In the genomic region with DNA sequence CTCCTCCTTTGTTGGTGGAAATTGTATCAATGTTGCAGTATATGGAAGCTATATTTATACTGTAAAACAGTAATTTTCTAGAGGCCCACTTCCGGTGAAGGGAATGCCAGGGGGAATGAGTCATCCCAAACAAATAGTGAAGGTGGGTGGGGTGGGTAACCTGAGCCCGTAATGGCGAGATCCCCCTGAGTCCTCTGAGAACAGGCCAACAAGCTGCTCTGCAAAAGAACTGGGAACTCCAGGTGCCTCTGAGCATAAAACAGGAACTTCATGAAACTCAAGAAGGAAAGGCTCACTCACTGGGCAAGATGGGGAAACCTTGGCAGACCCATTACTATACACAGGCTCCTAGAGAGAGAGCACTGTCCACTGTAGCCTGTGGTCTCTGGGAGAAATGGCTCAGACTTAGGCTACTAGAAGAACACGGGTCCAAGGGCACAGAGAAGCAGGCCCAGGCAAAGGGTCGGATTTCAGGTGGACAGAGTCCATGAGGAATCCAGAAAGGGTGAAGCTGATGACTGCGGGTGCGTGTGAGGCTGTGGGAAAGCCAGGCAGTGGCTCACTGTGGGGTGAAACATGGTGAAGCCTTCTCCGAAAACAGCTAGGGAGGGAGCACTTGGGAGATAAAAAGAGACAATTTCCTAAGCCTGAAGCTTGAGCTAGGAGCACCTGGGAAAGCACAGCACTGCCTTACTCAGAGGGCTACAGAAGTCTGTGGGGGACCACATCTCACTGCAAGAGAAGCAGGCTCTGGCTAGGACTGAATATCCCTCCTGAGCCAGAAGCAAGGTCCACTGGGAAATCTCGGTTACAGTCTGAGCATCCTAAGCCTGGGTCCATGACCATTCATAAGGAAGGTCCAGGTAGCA, we compare ENCODE assay signal across 9 cellular contexts. TPM values are rescaled to one million over a fixed set of nuclear protein-coding genes. Genes with fewer than 3 reads are reported as not detected.
A peak's percentile ranks its signal among the peaks of the same experiment; 100 is the strongest.
DNase-seq lines count a peak whose midpoint lies in the region; ATAC-seq and TF ChIP-seq lines count a peak whose summit lies in the region.
"Had no signal": no experiment of that assay in that cellular context is flagged by ENCODE, and none has a peak within 500 bp of the region (broad histone marks: within the 10 kb centered on the region; RNA-seq: fewer than 3 reads in every experiment).

No MANE protein-coding gene starts in this region.

- peak; percentile 56 for DNase-seq in COLO668 (lab: John Stamatoyannopoulos, UW; ENCODE audit: unreplicated experiment)
- peak; percentile 79 for DNase-seq in M059J (ENCODE audit: low read depth)
- peak; percentile 31 for DNase-seq in amniotic epithelial cell (ENCODE audit: low read depth)
- DNase-seq in left lung = no peak
- no peak for DNase-seq in CD1c-positive myeloid dendritic cell (ENCODE audit: extremely low spot score)
- DNase-seq in NCI-H187 treated with DMSO at 0.1 percent for 48 hours (lab: John Stamatoyannopoulos, UW) = no peak
- no peak for DNase-seq in hypothalamus (lab: John Stamatoyannopoulos, UW)
- DNase-seq: activated CD4-positive, alpha-beta T cell treated with anti-CD3 and anti-CD28 coated beads for 4 hours had no signal

- ATAC-seq in left lung = peak; percentile 17
- ATAC-seq in GM21526 (IDR thresholded peaks at IDR 0.05; ENCODE audit: low FRiP score, unreplicated experiment) = no peak

- H3K4me1 ChIP-seq in left lung = peaks cover 0 to 5% of the 10 kb centered on the region in 2 donors

- H3K27ac ChIP-seq in left lung = no peak overlapping the region

- TF ChIP-seq CTCF in left lung (IDR thresholded peaks at IDR 0.05) = no peak

- peaks cover 0 to 8% of the 10 kb centered on the region in 2 donors for H3K36me3 ChIP-seq in left lung

- no peaks in the 10 kb centered on the region for H3K9me3 ChIP-seq in left lung

- intact Hi-C loops in left lung (cut with DNase I) = no loop called here

- H3K27me3 ChIP-seq in left lung = no peaks in the 10 kb centered on the region

- no peak overlapping the region for H3K4me3 ChIP-seq in left lung

RNA-seq across cellular contexts. Expression of a gene that starts 19.8 kb away (rescaled TPM):
- total RNA-seq in M059J (2014; rRNA removed; shearing (Covaris generic)) = 28.2 and 58.3 TPM in 2 replicates
- 1 to 10 TPM; 7.7 to 10.0 TPM for total RNA-seq in left lung

RNA-seq across cellular contexts. Expression of a gene that starts 58.1 kb away (rescaled TPM):
- 4.5 and 6.6 TPM in 2 replicates for total RNA-seq in M059J (2014; rRNA removed; shearing (Covaris generic))
- total RNA-seq in left lung = 1 to 10 TPM; 1.8 to 2.2 TPM

RNA-seq across cellular contexts. Expression of a gene that starts 58.5 kb away (rescaled TPM):
- 6.5 and 8.1 TPM in 2 replicates for total RNA-seq in M059J (2014; rRNA removed; shearing (Covaris generic))
- 1 to 10 TPM; 4.2 to 5.1 TPM for total RNA-seq in left lung

Comparison
In these comparisons a context has a peak if more than half of its experiments do, and no peak if none do; other contexts are left out.
1. DNase-seq: peak in COLO668 (single experiment), M059J (single experiment) and amniotic epithelial cell (single experiment); none in left lung (0 of 2), CD1c-positive myeloid dendritic cell (single experiment), NCI-H187 treated with DMSO at 0.1 percent for 48 hours (single experiment) and hypothalamus (0 of 51).